In the genomic region with DNA sequence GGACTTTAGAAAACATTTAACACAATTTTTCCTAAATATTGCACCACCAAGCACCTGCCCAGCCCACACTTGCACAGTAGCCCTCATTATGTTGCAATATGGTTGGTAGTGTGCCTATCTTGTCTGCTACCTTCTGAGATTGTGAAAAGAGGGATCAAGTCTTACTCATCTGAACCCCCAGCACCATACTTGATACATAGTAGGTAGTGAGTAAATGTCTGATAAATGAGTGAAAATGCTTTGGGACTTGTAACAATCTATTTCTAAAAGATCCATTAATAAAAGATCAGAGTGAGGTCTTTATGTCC, we compare ENCODE assay signal across 31 cellular contexts.
DNase-seq lines count a peak whose midpoint lies in the region; ATAC-seq, FAIRE-seq and TF ChIP-seq lines count a peak whose summit lies in the region.
"Had no signal": no experiment of that assay in that cellular context is flagged by ENCODE, and none has a peak within 500 bp of the region (broad histone marks: within the 10 kb centered on the region; RNA-seq: fewer than 3 reads in every experiment).

No MANE protein-coding gene starts in this region.

- intact Hi-C loops in cardiac septum (cut with DNase I) = no loop called here

- no peaks in the 10 kb centered on the region for H3K27me3 Mint-ChIP-seq in activated naive CD8-positive, alpha-beta T cell treated with anti-CD3 and anti-CD28 coated beads for 36 hours
- H3K27me3 Mint-ChIP-seq: activated CD4-positive, alpha-beta memory T cell treated with anti-CD3 and anti-CD28 coated beads for 36 hours; B cell had no signal

- no peaks in the 10 kb centered on the region for H3K9me3 Mint-ChIP-seq in activated naive CD8-positive, alpha-beta T cell treated with anti-CD3 and anti-CD28 coated beads for 36 hours
- H3K9me3 Mint-ChIP-seq: activated CD4-positive, alpha-beta memory T cell treated with anti-CD3 and anti-CD28 coated beads for 36 hours; activated naive CD4-positive, alpha-beta T cell treated with anti-CD3 and anti-CD28 coated beads for 36 hours; CD8-positive, alpha-beta T cell had no signal

- no peak for TF ChIP-seq EP300 in A549 (IDR thresholded peaks at IDR 0.05)

- FAIRE-seq in A549 (lab: Jason Lieb, UNC) = peak; percentile 86
- FAIRE-seq: HTR-8/SVneo, islet of Langerhans had no signal

- no peak for TF ChIP-seq RAD21 in A549 (conservative IDR thresholded peaks at IDR 0.05 in 1 of 2, IDR thresholded peaks at IDR 0.05 in 1 of 2)

- no peak for TF ChIP-seq POLR2A in A549 (IDR thresholded peaks at IDR 0.05; ENCODE audit: low read length)

- no peak overlapping the region for H3K4me3 Mint-ChIP-seq in activated naive CD8-positive, alpha-beta T cell treated with anti-CD3 and anti-CD28 coated beads for 36 hours
- H3K4me3 Mint-ChIP-seq: activated CD4-positive, alpha-beta memory T cell treated with anti-CD3 and anti-CD28 coated beads for 36 hours; activated naive CD4-positive, alpha-beta T cell treated with anti-CD3 and anti-CD28 coated beads for 36 hours; B cell; CD8-positive, alpha-beta T cell; neural crest cell had no signal

- H3K4me3 ChIP-seq in A549 (no peak overlapping the region), HUES48 (ENCODE audit: low read depth, low read length) (no peak overlapping the region), iPS-18a (ENCODE audit: low read length) (peak overlapping the region; percentile 29)
- H3K4me3 ChIP-seq: gastroesophageal sphincter, right atrium auricular region, smooth muscle cell, thoracic aorta had no signal

- peak overlapping the region; percentile 72 for H3K27ac Mint-ChIP-seq in activated naive CD8-positive, alpha-beta T cell treated with anti-CD3 and anti-CD28 coated beads for 36 hours
- H3K27ac Mint-ChIP-seq: activated CD4-positive, alpha-beta memory T cell treated with anti-CD3 and anti-CD28 coated beads for 36 hours; activated naive CD4-positive, alpha-beta T cell treated with anti-CD3 and anti-CD28 coated beads for 36 hours; B cell; CD8-positive, alpha-beta T cell had no signal

- no peak for ATAC-seq in A549
- ATAC-seq in GM18498 (IDR thresholded peaks at IDR 0.05; ENCODE audit: unreplicated experiment) = no peak
- ATAC-seq: CD8-positive, alpha-beta T cell; gastroesophageal sphincter; left ventricle myocardium superior had no signal

- H3K9me3 ChIP-seq in A549 (no peaks in the 10 kb centered on the region), HUES48 (ENCODE audit: control insufficient read depth, insufficient read depth, low read length) (no peaks in the 10 kb centered on the region; the same call in 1 of the 2 replicates), iPS-18a (ENCODE audit: control insufficient read depth, low read depth, low read length) (no peaks in the 10 kb centered on the region)
- H3K9me3 ChIP-seq: gastroesophageal sphincter, SK-N-SH, thoracic aorta had no signal

- POLR2A ChIA-PET in A549 (lab: Yijun Ruan, JAX) = no interaction called here

- peaks cover 8% of the 10 kb centered on the region for H3K4me1 Mint-ChIP-seq in activated naive CD8-positive, alpha-beta T cell treated with anti-CD3 and anti-CD28 coated beads for 36 hours
- H3K4me1 Mint-ChIP-seq: B cell had no signal

- no peak overlapping the region for H3K4me2 ChIP-seq in A549
- H3K4me2 ChIP-seq: SK-N-SH, smooth muscle cell had no signal

- no peaks in the 10 kb centered on the region for H3K36me3 Mint-ChIP-seq in activated naive CD8-positive, alpha-beta T cell treated with anti-CD3 and anti-CD28 coated beads for 36 hours
- H3K36me3 Mint-ChIP-seq: activated CD4-positive, alpha-beta memory T cell treated with anti-CD3 and anti-CD28 coated beads for 36 hours; CD8-positive, alpha-beta T cell had no signal

- CTCF ChIA-PET in A549 (lab: Yijun Ruan, JAX) = interaction anchor here (0.5 kb wide), 1 partner anchor 38 kb away, joined by 3 read pairs; no protein-coding TSS in a partner anchor

- H3K9ac ChIP-seq in HUES48 (ENCODE audit: low read depth, low read length) = peak overlapping the region; percentile 27
- peak overlapping the region; percentile 50 for H3K9ac ChIP-seq in iPS-18a (ENCODE audit: low read length)
- H3K9ac ChIP-seq: parathyroid adenoma, SK-N-SH had no signal

- no peaks in the 10 kb centered on the region for H3K4me1 ChIP-seq in A549
- peaks cover 28% of the 10 kb centered on the region for H3K4me1 ChIP-seq in HUES48 (ENCODE audit: control insufficient read depth, insufficient read depth, low read length)
- peaks cover 29% of the 10 kb centered on the region for H3K4me1 ChIP-seq in iPS-18a (ENCODE audit: control insufficient read depth, low read depth, low read length)
- H3K4me1 ChIP-seq: gastroesophageal sphincter, parathyroid adenoma, right atrium auricular region had no signal

- H3K36me3 ChIP-seq in HUES48 (ENCODE audit: control insufficient read depth, insufficient read depth, low read length) = no peaks in the 10 kb centered on the region
- no peaks in the 10 kb centered on the region for H3K36me3 ChIP-seq in iPS-18a (ENCODE audit: control insufficient read depth, low read depth, low read length)
- H3K36me3 ChIP-seq: gastroesophageal sphincter, right atrium auricular region, thoracic aorta had no signal

- H3K27me3 ChIP-seq in HUES48 (ENCODE audit: control insufficient read depth, insufficient read depth, low read length) (no peaks in the 10 kb centered on the region), iPS-18a (ENCODE audit: control insufficient read depth, insufficient read depth, low read length) (no peaks in the 10 kb centered on the region)
- H3K27me3 ChIP-seq: gastroesophageal sphincter, right atrium auricular region had no signal

- no peak for TF ChIP-seq CTCF in A549 (IDR thresholded peaks at IDR 0.05)

- H3K27ac ChIP-seq in A549 = no peak overlapping the region
- peak overlapping the region; percentile 98 for H3K27ac ChIP-seq in HUES48 (ENCODE audit: low read depth, low read length)
- H3K27ac ChIP-seq in iPS-18a (ENCODE audit: low read length) = peak overlapping the region; percentile 82
- H3K27ac ChIP-seq: gastroesophageal sphincter, parathyroid adenoma, right atrium auricular region, thoracic aorta had no signal

- no peak for DNase-seq in A549 (ENCODE audit: low read depth in 1 of 2, low spot score in 1 of 2)
- no peak for DNase-seq in activated naive CD8-positive, alpha-beta T cell treated with anti-CD3 and anti-CD28 coated beads for 36 hours
- DNase-seq in cardiac septum (ENCODE audit: low spot score) = no peak
- no peak for DNase-seq in NK-92 (lab: John Stamatoyannopoulos, UW; ENCODE audit: unreplicated experiment)
- DNase-seq: ACHN; activated CD4-positive, alpha-beta memory T cell treated with anti-CD3 and anti-CD28 coated beads for 36 hours; activated CD4-positive, alpha-beta T cell treated with anti-CD3 and anti-CD28 coated beads for 1 hour; activated naive CD4-positive, alpha-beta T cell treated with anti-CD3 and anti-CD28 coated beads for 36 hours; amniotic stem cell; CD8-positive, alpha-beta T cell; GOT3; hippocampal formation; Karpas-422; left ventricle myocardium superior; NCI-H1092; NCI-H1694 treated with DMSO at 0.1 percent for 48 hours; SK-N-SH; stimulated activated naive CD4-positive, alpha-beta T cell treated with Interleukin-2 at 50 U/mL for 16 hours; T-helper 2 cell had no signal

TF ChIP-seq in A549, 52 proteins besides CTCF, POLR2A, EP300 and RAD21:
- TF ChIP-seq CBX2 (IDR thresholded peaks at IDR 0.05; ENCODE audit: borderline replicate concordance, low read depth) (no peak), PBX3 (IDR thresholded peaks at IDR 0.05) (no peak), NR3C1 (IDR thresholded peaks at IDR 0.05) (no peak), NFE2L2 (conservative IDR thresholded peaks at IDR 0.05; ENCODE audit: low read length) (no peak), MYC (IDR thresholded peaks at IDR 0.05; ENCODE audit: borderline replicate concordance, low read length) (no peak), GATA3 (IDR thresholded peaks at IDR 0.05; ENCODE audit: borderline replicate concordance) (no peak), JUN (IDR thresholded peaks at IDR 0.05) (no peak), ESRRA (IDR thresholded peaks at IDR 0.05; ENCODE audit: borderline replicate concordance, low read length) (no peak)
- TF ChIP-seq, protein P1, sequence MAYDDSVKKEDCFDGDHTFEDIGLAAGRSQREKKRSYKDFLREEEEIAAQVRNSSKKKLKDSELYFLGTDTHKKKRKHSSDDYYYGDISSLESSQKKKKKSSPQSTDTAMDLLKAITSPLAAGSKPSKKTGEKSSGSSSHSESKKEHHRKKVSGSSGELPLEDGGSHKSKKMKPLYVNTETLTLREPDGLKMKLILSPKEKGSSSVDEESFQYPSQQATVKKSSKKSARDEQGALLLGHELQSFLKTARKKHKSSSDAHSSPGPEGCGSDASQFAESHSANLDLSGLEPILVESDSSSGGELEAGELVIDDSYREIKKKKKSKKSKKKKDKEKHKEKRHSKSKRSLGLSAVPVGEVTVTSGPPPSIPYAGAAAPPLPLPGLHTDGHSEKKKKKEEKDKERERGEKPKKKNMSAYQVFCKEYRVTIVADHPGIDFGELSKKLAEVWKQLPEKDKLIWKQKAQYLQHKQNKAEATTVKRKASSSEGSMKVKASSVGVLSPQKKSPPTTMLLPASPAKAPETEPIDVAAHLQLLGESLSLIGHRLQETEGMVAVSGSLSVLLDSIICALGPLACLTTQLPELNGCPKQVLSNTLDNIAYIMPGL (CRISPR knock-in tag; IDR thresholded peaks at IDR 0.05; ENCODE audit: borderline replicate concordance) = no peak

Comparison
In these comparisons a context has a peak if more than half of its experiments do, and no peak if none do; other contexts are left out.
1. H3K27ac ChIP-seq: peak in HUES48 (single experiment) and iPS-18a (single experiment); none in A549 (0 of 2).